ENCODE assay signal across 17 cellular contexts in genomic region chr10:132427939-132428367, GRCh38.
"Had no signal": no experiment of that assay in that cellular context is flagged by ENCODE, and none has a peak within 500 bp of the region (broad histone marks: within the 10 kb centered on the region; RNA-seq: fewer than 3 reads in every experiment).

No MANE protein-coding gene starts in this region.

- H3K4me1 Mint-ChIP-seq: activated CD4-positive, alpha-beta memory T cell treated with anti-CD3 and anti-CD28 coated beads, Interleukin-2, amount 10 ng/mL, durations not matched to agents 7 days and 5 days; WTC11 had no signal

- DNase-seq: activated CD4-positive, alpha-beta memory T cell treated with anti-CD3 and anti-CD28 coated beads, Interleukin-2, amount 10 ng/mL, durations not matched to agents 7 days and 5 days; activated CD4-positive, alpha-beta T cell treated with anti-CD3 and anti-CD28 coated beads for 48 hours; activated naive CD4-positive, alpha-beta T cell treated with anti-CD3 and anti-CD28 coated beads, Interleukin-2, amount 10 ng/mL, durations not matched to agents 7 days and 5 days; amygdala; naive B cell; retina; stimulated activated CD4-positive, alpha-beta T cell treated with anti-CD3 and anti-CD28 coated beads, Interleukin-4, amount 100 ng/mL, for 1 hour; stimulated activated naive CD4-positive, alpha-beta T cell treated with Interleukin-2 at 50 U/mL for 16 hours; T1000 had no signal

- H3K4me3 Mint-ChIP-seq: activated CD4-positive, alpha-beta memory T cell treated with anti-CD3 and anti-CD28 coated beads, Interleukin-2, amount 10 ng/mL, durations not matched to agents 7 days and 5 days; activated naive CD4-positive, alpha-beta T cell treated with anti-CD3 and anti-CD28 coated beads, Interleukin-2, amount 10 ng/mL, durations not matched to agents 7 days and 5 days; WTC11 had no signal

- H3K27me3 ChIP-seq: cardiac muscle cell, spleen, upper lobe of left lung had no signal

- FAIRE-seq: endometrium had no signal

- H3K4me3 ChIP-seq: cardiac muscle cell, lung, spleen, upper lobe of left lung had no signal

- H3K36me3 ChIP-seq: cardiac muscle cell had no signal

- ATAC-seq: left lobe of liver, WTC11 had no signal

- H3K27me3 Mint-ChIP-seq: activated CD4-positive, alpha-beta memory T cell treated with anti-CD3 and anti-CD28 coated beads, Interleukin-2, amount 10 ng/mL, durations not matched to agents 7 days and 5 days; activated naive CD4-positive, alpha-beta T cell treated with anti-CD3 and anti-CD28 coated beads, Interleukin-2, amount 10 ng/mL, durations not matched to agents 7 days and 5 days; naive B cell; progenitor cell of endocrine pancreas had no signal

- H3K27ac Mint-ChIP-seq: activated CD4-positive, alpha-beta memory T cell treated with anti-CD3 and anti-CD28 coated beads, Interleukin-2, amount 10 ng/mL, durations not matched to agents 7 days and 5 days; activated naive CD4-positive, alpha-beta T cell treated with anti-CD3 and anti-CD28 coated beads, Interleukin-2, amount 10 ng/mL, durations not matched to agents 7 days and 5 days; progenitor cell of endocrine pancreas; WTC11 had no signal

- H3K36me3 Mint-ChIP-seq: activated naive CD4-positive, alpha-beta T cell treated with anti-CD3 and anti-CD28 coated beads, Interleukin-2, amount 10 ng/mL, durations not matched to agents 7 days and 5 days; naive B cell; WTC11 had no signal

- H3K9me3 Mint-ChIP-seq: activated naive CD4-positive, alpha-beta T cell treated with anti-CD3 and anti-CD28 coated beads, Interleukin-2, amount 10 ng/mL, durations not matched to agents 7 days and 5 days; naive B cell had no signal

- H3K9me3 ChIP-seq: spleen, upper lobe of left lung had no signal

- H3K27ac ChIP-seq: cardiac muscle cell, spleen, upper lobe of left lung had no signal
